9 cellular contexts compared by ENCODE assay signal in the genomic region with DNA sequence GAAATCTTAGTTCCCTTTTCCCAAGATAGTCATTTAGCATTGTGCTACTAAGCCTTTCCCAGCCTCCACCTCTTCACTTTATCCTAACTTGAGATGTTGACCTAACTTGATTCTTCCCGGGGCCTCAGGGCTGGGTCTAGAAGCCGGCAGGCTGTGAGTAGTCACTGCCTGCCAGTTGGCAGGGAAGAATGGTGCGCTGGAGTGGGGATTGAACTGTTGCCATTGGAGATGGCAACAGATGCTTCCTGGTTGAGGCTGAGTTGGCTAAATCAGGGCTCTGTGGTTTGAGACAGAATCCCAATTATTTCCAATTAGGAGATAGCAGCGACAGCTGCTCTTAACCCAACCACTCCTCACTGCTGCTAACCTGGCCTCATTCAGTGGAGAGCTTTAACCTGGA.
DNase-seq lines count a peak whose midpoint lies in the region; ATAC-seq and TF ChIP-seq lines count a peak whose summit lies in the region.
"Had no signal": no experiment of that assay in that cellular context is flagged by ENCODE, and none has a peak within 500 bp of the region (broad histone marks: within the 10 kb centered on the region; RNA-seq: fewer than 3 reads in every experiment).

No MANE protein-coding gene starts in this region.

- no peak overlapping the region for H3K4me3 Mint-ChIP-seq in mesothelial cell of epicardium

- H3K9me3 Mint-ChIP-seq in mesothelial cell of epicardium = no peaks in the 10 kb centered on the region

- DNase-seq in M059J (ENCODE audit: low read depth) (peak; percentile 71), amygdala (lab: John Stamatoyannopoulos, UW) (peak in 46 of 56 donors; percentile 5 to 75 (median 39)), hepatocyte (ENCODE audit: low spot score) (no peak), mesothelial cell of epicardium (ENCODE audit: low spot score in 2 of 2, unreplicated experiment in 2 of 2) (no peak), A673 (ENCODE audit: low spot score) (no peak)
- DNase-seq: T-helper 2 cell had no signal

- peaks cover 4% of the 10 kb centered on the region for H3K27me3 Mint-ChIP-seq in mesothelial cell of epicardium (ENCODE audit: low read depth)

- no peaks in the 10 kb centered on the region for H4K20me1 ChIP-seq in hepatocyte (ENCODE audit: insufficient read depth, poor library complexity, severe bottlenecking)

- ATAC-seq in HG02852 (IDR thresholded peaks at IDR 0.05; ENCODE audit: unreplicated experiment) (no peak), GM18861 (IDR thresholded peaks at IDR 0.05; ENCODE audit: unreplicated experiment) (no peak)

- WGBS in hepatocyte (ENCODE audit: low lambda C conversion rate, missing lambda C conversion rate) = 77% methylated on average over 4 of the region's 4 CpGs

- H3K9me2 ChIP-seq in hepatocyte (replicated peaks; ENCODE audit: insufficient read depth) = no peaks in the 10 kb centered on the region

- H3K36me3 Mint-ChIP-seq in mesothelial cell of epicardium = no peaks in the 10 kb centered on the region

- H3K4me2 ChIP-seq in hepatocyte = no peak overlapping the region

- no peak for TF ChIP-seq CTCF in hepatocyte (IDR thresholded peaks at IDR 0.05; ENCODE audit: poor library complexity)
- no peak for TF ChIP-seq CTCF in mesothelial cell of epicardium (IDR thresholded peaks at IDR 0.05; ENCODE audit: unreplicated experiment)
- no peak for TF ChIP-seq CTCF in A673 (conservative IDR thresholded peaks at IDR 0.05; ENCODE audit: low read depth, low read length)

- no peaks in the 10 kb centered on the region for H3K36me3 ChIP-seq in hepatocyte (replicated peaks; ENCODE audit: insufficient read depth, low read depth)
- no peaks in the 10 kb centered on the region for H3K36me3 ChIP-seq in skeletal muscle tissue (ENCODE audit: control insufficient read depth in 3 of 3, insufficient read depth in 3 of 3, low read length in 3 of 3)
- H3K36me3 ChIP-seq in A673 (ENCODE audit: insufficient read depth, low read length, poor library complexity, severe bottlenecking) = no peaks in the 10 kb centered on the region

- BruUV-seq in A673 (replicated peaks; lab: Mats Ljungman, UMichigan) = no TSS peak

- H3K9me3 ChIP-seq in hepatocyte (ENCODE audit: low read depth) (no peaks in the 10 kb centered on the region), skeletal muscle tissue (ENCODE audit: control insufficient read depth in 3 of 3, low read length in 3 of 3) (no peaks in the 10 kb centered on the region), A673 (ENCODE audit: low read depth, low read length, poor library complexity, severe bottlenecking) (no peaks in the 10 kb centered on the region)

- POLR2A ChIA-PET in A673 (lab: Charles Lee; ENCODE audit: low non-redundant PET) = no interaction called here

- no peak overlapping the region for H3K9ac ChIP-seq in skeletal muscle tissue (ENCODE audit: low read depth in 1 of 3, low read length in 3 of 3)

- H3K27me3 ChIP-seq in hepatocyte (no peaks in the 10 kb centered on the region), skeletal muscle tissue (ENCODE audit: control insufficient read depth in 3 of 3, insufficient read depth in 3 of 3, low read length in 3 of 3) (no peaks in the 10 kb centered on the region), A673 (replicated peaks; ENCODE audit: insufficient read depth, low read depth, low read length, poor library complexity) (no peaks in the 10 kb centered on the region)

- H3K27ac Mint-ChIP-seq in mesothelial cell of epicardium = no peak overlapping the region

- CTCF ChIA-PET in A673 (lab: Charles Lee) = no interaction called here

- no peaks in the 10 kb centered on the region for H3K79me2 ChIP-seq in hepatocyte

- H2AFZ ChIP-seq in hepatocyte = no peak overlapping the region

- no peak overlapping the region for H3K4me3 ChIP-seq in hepatocyte
- H3K4me3 ChIP-seq in skeletal muscle tissue (ENCODE audit: low read length in 3 of 3) = no peak overlapping the region
- H3K4me3 ChIP-seq in A673 (ENCODE audit: low read depth, low read length, poor library complexity, severe bottlenecking) = no peak overlapping the region

- H3K27ac ChIP-seq in hepatocyte = peak overlapping the region; percentile 16
- peak overlapping the region; percentile 81 for H3K27ac ChIP-seq in skeletal muscle tissue (ENCODE audit: low read depth, low read length)
- no peak overlapping the region for H3K27ac ChIP-seq in A673 (ENCODE audit: low read depth, low read length, poor library complexity, severe bottlenecking)

- intact Hi-C loops in A673 (cut with micrococcal nuclease; ENCODE audit: unreplicated experiment) = no loop called here

- no peaks in the 10 kb centered on the region for H3K4me1 Mint-ChIP-seq in mesothelial cell of epicardium

- no peaks in the 10 kb centered on the region for H3K4me1 ChIP-seq in hepatocyte (ENCODE audit: insufficient read depth)
- H3K4me1 ChIP-seq in skeletal muscle tissue (ENCODE audit: control insufficient read depth in 3 of 3, insufficient read depth in 3 of 3, low read length in 3 of 3) = peaks cover 19 to 26% (median 22%) of the 10 kb centered on the region in 3 donors
- no peaks in the 10 kb centered on the region for H3K4me1 ChIP-seq in A673 (ENCODE audit: insufficient read depth, low read length, poor library complexity, severe bottlenecking)

Comparison
In these comparisons a context has a peak if more than half of its experiments do, and no peak if none do; other contexts are left out.
1. DNase-seq: peak in M059J (single experiment) and amygdala (46 of 56); none in hepatocyte (single experiment), mesothelial cell of epicardium (0 of 2) and A673 (single experiment).